In the genomic region with DNA sequence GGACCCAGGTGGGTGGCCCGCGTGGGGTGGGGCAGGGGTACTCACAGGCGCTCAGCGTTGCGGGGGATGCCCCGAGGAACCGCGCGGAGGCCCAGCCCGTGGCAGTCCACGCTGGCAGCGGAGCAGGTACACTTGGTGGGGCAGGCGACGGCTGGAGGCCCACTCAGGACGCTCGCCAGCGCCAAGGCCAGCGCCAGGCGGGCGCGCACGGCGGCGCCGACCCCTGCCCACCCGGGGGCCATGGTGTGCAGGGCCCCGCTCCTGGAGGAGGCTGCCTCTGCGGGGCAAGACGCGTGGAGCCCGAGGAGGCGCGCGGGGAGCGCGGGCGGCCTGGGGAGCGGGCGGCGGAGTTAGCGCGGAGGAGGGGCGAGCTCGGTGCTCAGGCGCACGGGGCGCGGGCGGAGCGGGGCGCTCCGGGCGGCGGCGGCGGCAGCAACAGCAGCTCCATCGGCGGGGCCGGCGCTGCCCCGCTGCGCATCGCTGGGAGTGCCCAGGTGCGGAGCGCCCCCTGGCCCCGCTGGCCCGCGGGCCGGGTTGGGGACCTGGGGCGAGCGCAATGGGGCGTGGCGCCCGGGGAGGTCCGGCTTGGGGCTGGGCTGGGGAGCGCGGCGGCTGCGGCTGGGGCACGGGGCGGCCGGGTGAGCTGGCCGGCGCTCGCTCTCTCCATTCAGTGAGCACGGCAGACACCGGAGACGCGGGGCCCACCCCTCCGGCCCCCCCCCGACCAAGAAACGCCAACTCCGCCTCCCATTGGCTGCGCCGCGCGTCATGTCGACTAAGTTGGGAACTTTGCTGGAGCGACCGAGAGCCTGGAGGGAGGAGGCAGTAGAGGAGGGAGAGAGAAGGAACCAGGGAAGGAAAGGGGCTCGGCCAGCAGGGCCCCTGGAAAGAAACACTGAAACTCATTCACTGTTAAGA, we compare ENCODE assay signal across 8 cellular contexts. TPM values are rescaled to one million over a fixed set of nuclear protein-coding genes. Genes with fewer than 3 reads are reported as not detected.
DNase-seq lines count a peak whose midpoint lies in the region; ATAC-seq, FAIRE-seq and TF ChIP-seq lines count a peak whose summit lies in the region.

SLIT3 (minus strand) TSS at position 672 of the 918 bp plus-strand sequence; CDS start at position 242, 430 bp downstream.

- ATAC-seq in lung (ENCODE audit: insufficient read depth, low FRiP score) (peak; percentile 30), GM18909 (IDR thresholded peaks at IDR 0.05; ENCODE audit: poor library complexity, unreplicated experiment) (no peak)

- H3K9me3 ChIP-seq in A673 (ENCODE audit: low read depth, low read length, poor library complexity, severe bottlenecking): no peaks in the 10 kb centered on the region
- no peaks in the 10 kb centered on the region for H3K9me3 ChIP-seq in duodenal mucosa (ENCODE audit: control insufficient read depth in 1 of 2, low read length in 2 of 2)
- peaks cover 0 to 2% of the 10 kb centered on the region in 2 donors for H3K9me3 ChIP-seq in lung (ENCODE audit: control insufficient read depth in 2 of 2, insufficient read depth in 1 of 2, low read length in 1 of 2)

- DNase-seq in A673 (ENCODE audit: low spot score): peak; percentile 40
- DNase-seq in lung (ENCODE audit: low spot score): no peak
- DNase-seq in urothelium cell line (ENCODE audit: low spot score): peak; percentile 91
- DNase-seq in globus pallidus (ENCODE audit: low spot score): no peak
- DNase-seq in superior temporal gyrus (ENCODE audit: extremely low spot score): no peak

- CTCF ChIA-PET in A673 (lab: Charles Lee): interaction anchor here (0.7 kb wide), 1 partner anchor 14 kb away, joined by 6 read pairs; no protein-coding TSS in a partner anchor

- H3K4me1 ChIP-seq in A673 (ENCODE audit: insufficient read depth, low read length, poor library complexity, severe bottlenecking): no peaks in the 10 kb centered on the region
- H3K4me1 ChIP-seq in duodenal mucosa (ENCODE audit: control insufficient read depth in 1 of 2, insufficient read depth in 2 of 2, low read length in 2 of 2): no peaks in the 10 kb centered on the region
- H3K4me1 ChIP-seq in lung (ENCODE audit: control insufficient read depth in 2 of 2, insufficient read depth in 2 of 2, low read length in 2 of 2): peaks cover 0 to 7% of the 10 kb centered on the region in 2 donors

- H3K4me3 ChIP-seq in A673 (ENCODE audit: low read depth, low read length, poor library complexity, severe bottlenecking) (peak within 1 kb of the TSS; percentile 17), duodenal mucosa (ENCODE audit: low read depth in 1 of 2, low read length in 2 of 2) (peak within 1 kb of the TSS; percentile 9 to 36), lung (peak within 1 kb of the TSS; percentile 44)

- FAIRE-seq in urothelium cell line (lab: Jason Lieb, UNC): no peak

- TF ChIP-seq CTCF in A673 (conservative IDR thresholded peaks at IDR 0.05; ENCODE audit: low read depth, low read length): no peak
- peak; percentile 18; the same call in 1 of the 2 replicates for TF ChIP-seq CTCF in LNCAP (IDR thresholded peaks at IDR 0.05)
- no peak for TF ChIP-seq CTCF in lung (IDR thresholded peaks at IDR 0.05; ENCODE audit: control extremely low read depth, extremely low read depth)

- BruUV-seq in A673 (replicated peaks; lab: Mats Ljungman, UMichigan): no TSS peak

- H3K36me3 ChIP-seq in A673 (ENCODE audit: insufficient read depth, low read length, poor library complexity, severe bottlenecking) (no peaks in the 10 kb centered on the region), duodenal mucosa (ENCODE audit: control insufficient read depth in 1 of 2, insufficient read depth in 2 of 2, low read length in 2 of 2) (no peaks in the 10 kb centered on the region), lung (ENCODE audit: control insufficient read depth in 2 of 2, insufficient read depth in 2 of 2, low read length in 2 of 2) (no peaks in the 10 kb centered on the region)

- H3K27me3 ChIP-seq in A673 (replicated peaks; ENCODE audit: insufficient read depth, low read depth, low read length, poor library complexity): peaks cover 92% of the 10 kb centered on the region
- H3K27me3 ChIP-seq in duodenal mucosa (ENCODE audit: control insufficient read depth in 1 of 2, insufficient read depth in 2 of 2, low read length in 2 of 2): peaks cover 13 to 17% of the 10 kb centered on the region in 2 donors
- H3K27me3 ChIP-seq in lung (ENCODE audit: control insufficient read depth, insufficient read depth): peaks cover 18% of the 10 kb centered on the region

- no peak within 1 kb of the TSS for H3K9ac ChIP-seq in duodenal mucosa (ENCODE audit: low read depth in 1 of 2, low read length in 2 of 2)

- intact Hi-C loops in A673 (cut with micrococcal nuclease; ENCODE audit: unreplicated experiment): loop anchor here (5.0 to 10.0 kb wide), 2 partner anchors 282 to 596 kb away; partner anchors contain the start of gene SPDL1

- 1 to 3% methylated on average over 68 to 101 of the region's 101 CpGs for WGBS in lung, 2 donors

- POLR2A ChIA-PET in A673 (lab: Charles Lee; ENCODE audit: low non-redundant PET): no interaction called here

- H3K27ac ChIP-seq in A673 (ENCODE audit: low read depth, low read length, poor library complexity, severe bottlenecking): no peak within 1 kb of the TSS
- no peak within 1 kb of the TSS for H3K27ac ChIP-seq in duodenal mucosa (ENCODE audit: low read depth, low read length)
- H3K27ac ChIP-seq in lung (ENCODE audit: low read depth in 1 of 2, low read length in 1 of 2): peak within 1 kb of the TSS in 1 of 2 donors; percentile 60

RNA-seq across cellular contexts. Expression of gene SLIT3, which starts in this region (rescaled TPM):
- total RNA-seq in A673 (2021) (not detected in 2 replicates), lung (10 to 100 TPM; 33.0 to 48.5 TPM)
- 1 to 10 TPM; 4.6 to 6.5 TPM for polyA plus RNA-seq in lung

Comparison
In these comparisons a context has a peak if more than half of its experiments do, and no peak if none do; other contexts are left out.
1. RNA of gene SLIT3 (total RNA-seq): 33.0 to 48.5 TPM in lung; not detected in A673; every median in the first group is over 10 times any median in the second.
2. Peak in DNase-seq and H3K4me3 ChIP-seq in A673; RNA of the gene not detected or under 1 TPM.
3. Peak in every context shown above with its lines, with median percentiles within 50 percentile points of each other: H3K4me3 ChIP-seq.